8 cellular contexts compared by ENCODE assay signal in genomic region chr1:99766378-99766800, GRCh38. TPM values are rescaled to one million over a fixed set of nuclear protein-coding genes. Genes with fewer than 3 reads are reported as not detected.
A peak's percentile ranks its signal among the peaks of the same experiment; 100 is the strongest.
DNase-seq lines count a peak whose midpoint lies in the region; TF ChIP-seq lines count a peak whose summit lies in the region.

FRRS1 (minus strand) TSS chr1:99766635; CDS start chr1:99748768, 17,867 bp downstream.

- peak within 1 kb of the TSS; percentile 70 to 86 for H3K27ac ChIP-seq in ascending aorta
- peak within 1 kb of the TSS; percentile 83 for H3K27ac ChIP-seq in hepatocyte

- H2AFZ ChIP-seq in hepatocyte, result peak within 1 kb of the TSS; percentile 57

- H3K9me3 ChIP-seq in ascending aorta, result no peaks in the 10 kb centered on the region
- no peaks in the 10 kb centered on the region for H3K9me3 ChIP-seq in hepatocyte (ENCODE audit: low read depth)

- H3K4me1 ChIP-seq in ascending aorta (peaks cover 0 to 31% of the 10 kb centered on the region in 2 donors), hepatocyte (ENCODE audit: insufficient read depth) (peaks cover 4% of the 10 kb centered on the region)

- H3K27me3 ChIP-seq in ascending aorta (no peaks in the 10 kb centered on the region), hepatocyte (no peaks in the 10 kb centered on the region)

- H3K79me2 ChIP-seq in hepatocyte, result peaks cover 15% of the 10 kb centered on the region

- WGBS in hepatocyte (ENCODE audit: low lambda C conversion rate, missing lambda C conversion rate), result 4% methylated on average over 10 of the region's 10 CpGs

- H3K4me3 ChIP-seq in ascending aorta, result peak within 1 kb of the TSS; percentile 45 to 78
- peak within 1 kb of the TSS; percentile 39 for H3K4me3 ChIP-seq in hepatocyte
- peak within 1 kb of the TSS; percentile 46 for H3K4me3 ChIP-seq in retinal pigment epithelial cell (ENCODE audit: low read length)

- H3K36me3 ChIP-seq in ascending aorta, result no peaks in the 10 kb centered on the region
- H3K36me3 ChIP-seq in hepatocyte (replicated peaks; ENCODE audit: insufficient read depth, low read depth), result no peaks in the 10 kb centered on the region

- peak within 1 kb of the TSS; percentile 71 for H3K4me2 ChIP-seq in hepatocyte

- TF ChIP-seq CTCF in ascending aorta (IDR thresholded peaks at IDR 0.05), result no peak
- no peak for TF ChIP-seq CTCF in hepatocyte (IDR thresholded peaks at IDR 0.05; ENCODE audit: poor library complexity)
- no peak for TF ChIP-seq CTCF in retinal pigment epithelial cell (conservative IDR thresholded peaks at IDR 0.05; ENCODE audit: low read depth, low read length)

- intact Hi-C loops in ascending aorta (cut with DNase I), result no loop called here

- in situ Hi-C loops in KBM-7 (cut with MboI; ENCODE audit: low pct_unique_long_range_greater_than_20kb, low sequenced_read_pairs), result no loop called here

- DNase-seq in NK-92 treated with Interleukin-12 subunit alpha and Interleukin-12 subunit beta, amount 100 ng/mL, for 24 hours (lab: John Stamatoyannopoulos, UW), result peak; percentile 20
- DNase-seq in NK-92 (lab: John Stamatoyannopoulos, UW; ENCODE audit: unreplicated experiment), result no peak
- DNase-seq in H4 (ENCODE audit: low spot score), result peak; percentile 81
- peak; percentile 92 for DNase-seq in KBM-7
- peak; percentile 85 for DNase-seq in RPMI7951 (ENCODE audit: low read depth)
- DNase-seq in ascending aorta (ENCODE audit: low spot score in 2 of 2), result peak; percentile 9 to 81
- DNase-seq in hepatocyte (ENCODE audit: low spot score), result peak; percentile 80
- DNase-seq in retinal pigment epithelial cell (ENCODE audit: low read depth), result peak; percentile 86

- H4K20me1 ChIP-seq in hepatocyte (ENCODE audit: insufficient read depth, poor library complexity, severe bottlenecking), result no peaks in the 10 kb centered on the region

- H3K9me2 ChIP-seq in hepatocyte (replicated peaks; ENCODE audit: insufficient read depth), result no peaks in the 10 kb centered on the region

RNA-seq across cellular contexts. Expression of gene FRRS1, which starts in this region (rescaled TPM):
- total RNA-seq in H4 (2014; rRNA removed; shearing (Covaris generic)), result 13.1 and 18.6 TPM in 2 replicates
- total RNA-seq in RPMI7951 (2014; rRNA removed; shearing (Covaris generic)), result 7.8 and 9.7 TPM in 2 replicates
- total RNA-seq in ascending aorta (0.32 TPM), hepatocyte (26.8 and 31.3 TPM in 2 replicates)
- polyA plus RNA-seq in hepatocyte, result 1.0 and 1.5 TPM in 2 replicates

Comparison
In these comparisons a context has a peak if more than half of its experiments do, and no peak if none do; other contexts are left out.
1. Peak in DNase-seq, H3K4me3 ChIP-seq and H3K27ac ChIP-seq in ascending aorta; RNA of the gene not detected or under 1 TPM.